17 cellular contexts compared by ENCODE assay signal in the genomic region with DNA sequence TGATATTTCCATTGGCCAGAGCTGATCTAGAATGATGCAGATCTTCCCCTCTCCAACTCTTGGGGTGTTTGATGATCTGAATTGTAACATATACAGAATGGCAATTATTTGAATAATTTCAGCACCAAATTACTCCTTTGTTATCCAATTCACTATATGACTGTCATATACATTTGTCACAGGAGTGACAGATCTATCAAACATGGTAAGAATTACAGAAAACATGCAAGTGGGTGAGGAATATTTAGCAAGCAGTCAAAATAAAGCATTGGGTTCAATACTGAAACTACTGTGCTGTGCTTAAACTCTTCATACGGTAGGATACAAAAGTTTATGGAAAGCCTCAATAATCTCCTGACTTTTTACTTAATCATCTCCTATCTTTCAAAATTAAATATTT. TPM values are rescaled to one million over a fixed set of nuclear protein-coding genes. Genes with fewer than 3 reads are reported as not detected.
"Had no signal": no experiment of that assay in that cellular context is flagged by ENCODE, and none has a peak within 500 bp of the region (broad histone marks: within the 10 kb centered on the region; RNA-seq: fewer than 3 reads in every experiment).

No MANE protein-coding gene starts in this region.

- DNase-seq: dermis blood vessel endothelial cell; dorsolateral prefrontal cortex; effector CD4-positive, alpha-beta T cell; effector memory CD4-positive, alpha-beta T cell; foreskin keratinocyte; heart left ventricle; hypothalamus; immature natural killer cell; left cardiac atrium; left lung; left ventricle myocardium superior; lower lobe of right lung; mesenchymal stem cell had no signal

- H2AFZ ChIP-seq: hepatocyte had no signal

- H3K4me3 Mint-ChIP-seq: immature natural killer cell had no signal

- H3K9me3 ChIP-seq: esophagus muscularis mucosa, gastroesophageal sphincter, heart left ventricle, left lung had no signal

- H3K4me2 ChIP-seq: hepatocyte had no signal

- H3K4me1 Mint-ChIP-seq: immature natural killer cell had no signal

- H3K27ac Mint-ChIP-seq: immature natural killer cell had no signal

- ATAC-seq: foreskin keratinocyte, gastroesophageal sphincter, heart left ventricle, left cardiac atrium, left lung, left ventricle myocardium superior, lower lobe of right lung had no signal

- H3K4me3 ChIP-seq: coronary artery, esophagus muscularis mucosa, gastroesophageal sphincter, heart left ventricle, hepatocyte, left lung, lower lobe of right lung had no signal

- H3K27me3 ChIP-seq: dorsolateral prefrontal cortex, esophagus muscularis mucosa, foreskin keratinocyte, gastroesophageal sphincter, heart left ventricle, hepatocyte, left lung had no signal

- H3K36me3 Mint-ChIP-seq: immature natural killer cell had no signal

- H3K27ac ChIP-seq: coronary artery, esophagus muscularis mucosa, foreskin keratinocyte, gastroesophageal sphincter, heart left ventricle, hepatocyte, left lung, lower lobe of right lung had no signal

RNA-seq across cellular contexts. Expression of gene MPDZ, which starts 8.8 kb away (rescaled TPM):
- polyA plus RNA-seq: immature natural killer cell had no signal
